In the genomic region with DNA sequence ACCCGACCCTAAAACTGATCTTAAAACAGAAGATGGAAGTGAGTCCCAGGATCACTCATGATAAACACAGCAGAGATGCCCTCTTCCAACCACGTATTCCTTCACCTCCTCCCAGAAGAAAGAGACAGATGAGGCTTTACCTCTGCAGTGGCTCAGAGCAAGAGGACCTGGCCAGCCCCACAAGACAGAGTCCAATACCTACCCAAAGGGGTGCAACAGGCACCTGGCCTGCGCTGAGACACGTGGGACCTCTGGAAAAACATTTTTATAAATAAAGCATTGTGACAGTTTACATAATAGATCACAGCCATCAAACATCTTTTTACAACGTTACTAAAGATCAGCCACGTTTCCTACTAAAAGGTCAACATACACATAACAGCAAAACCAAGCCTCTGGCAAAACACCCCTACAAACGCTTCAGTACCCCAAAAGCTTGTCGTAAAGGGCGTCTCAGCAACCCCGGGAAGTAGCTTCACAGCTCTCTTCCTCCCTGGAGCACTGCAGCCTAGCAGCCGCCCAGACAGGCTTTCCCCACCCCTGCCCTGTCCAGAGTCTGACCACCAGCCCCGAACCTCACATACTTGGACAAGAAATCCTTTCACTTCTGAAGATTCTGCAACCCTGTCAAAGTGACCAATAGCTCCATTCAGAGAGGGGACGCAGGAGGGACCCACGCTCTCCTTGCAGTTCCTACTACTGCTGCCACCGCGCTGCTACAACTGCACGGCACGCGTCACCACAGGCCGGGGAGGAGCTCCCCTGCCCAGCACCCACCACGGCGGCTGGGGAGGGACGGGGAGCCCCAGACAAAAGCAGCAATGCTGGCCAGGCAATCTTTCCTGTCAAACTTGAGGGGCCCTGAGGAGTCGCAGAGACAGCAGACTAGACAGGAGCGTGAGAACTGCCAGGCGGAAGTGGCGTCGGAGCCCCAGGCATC, we compare ENCODE assay signal across 10 cellular contexts. TPM values are rescaled to one million over a fixed set of nuclear protein-coding genes. Genes with fewer than 3 reads are reported as not detected.
A peak's percentile ranks its signal among the peaks of the same experiment; 100 is the strongest.
DNase-seq lines count a peak whose midpoint lies in the region; ATAC-seq and TF ChIP-seq lines count a peak whose summit lies in the region.
"Had no signal": no experiment of that assay in that cellular context is flagged by ENCODE, and none has a peak within 500 bp of the region (broad histone marks: within the 10 kb centered on the region; RNA-seq: fewer than 3 reads in every experiment).

No MANE protein-coding gene starts in this region.

- TF ChIP-seq EP300 in tibial nerve (IDR thresholded peaks at IDR 0.05), result peak in 1 of 2 donors; percentile 8

- no peaks in the 10 kb centered on the region; the same call in 1 of the 2 replicates for H4K20me1 ChIP-seq in HCT116 (ENCODE audit: insufficient read depth)

- BruUV-seq in HCT116 (replicated peaks; lab: Mats Ljungman, UMichigan), result TSS peak; percentile 72

- H3K27me3 ChIP-seq in ACC112 (ENCODE audit: insufficient read depth, low read length), result no peaks in the 10 kb centered on the region
- H3K27me3 ChIP-seq in HCT116 (ENCODE audit: insufficient read depth, low read length), result no peaks in the 10 kb centered on the region
- H3K27me3 ChIP-seq in muscle layer of duodenum (ENCODE audit: low read depth, low read length), result no peaks in the 10 kb centered on the region
- no peaks in the 10 kb centered on the region for H3K27me3 ChIP-seq in tibial nerve
- H3K27me3 ChIP-seq: cardiac muscle cell, SJCRH30 had no signal

- POLR2A ChIA-PET in HCT116 (lab: Charles Lee), result no interaction called here

- H3K4me3 ChIP-seq in ACC112 (ENCODE audit: low read depth, low read length) (peak overlapping the region; percentile 71; the same call in 1 of the 2 replicates), HCT116 (replicated peaks in 1 of 2; ENCODE audit: low read depth in 1 of 2, low read length in 2 of 2) (no peak overlapping the region), astrocyte of the cerebellum (ENCODE audit: low read depth, low read length) (peak overlapping the region; percentile 39), muscle layer of duodenum (ENCODE audit: low read depth in 1 of 2, low read length in 2 of 2) (peak overlapping the region; percentile 50 to 61), tibial nerve (peak overlapping the region in 2 of 4 donors; percentile 2 to 51)
- H3K4me3 ChIP-seq: SJCRH30 had no signal

- RAD21 ChIA-PET in HCT116 (lab: Charles Lee; ENCODE audit: low non-redundant PET in 1 of 2, low total read pairs in 2 of 2, uncharacterized antibody in 2 of 2, unreplicated experiment in 2 of 2), result no interaction called here

- TF ChIP-seq CTCF in HCT116 (IDR thresholded peaks at IDR 0.05 in 2 of 3, conservative IDR thresholded peaks at IDR 0.05 in 1 of 3; ENCODE audit: borderline replicate concordance in 1 of 3, insufficient read depth in 1 of 3, low read depth in 2 of 3, low read length in 2 of 3) (no peak), astrocyte of the cerebellum (IDR thresholded peaks at IDR 0.05; ENCODE audit: low read depth, low read length, missing control alignments) (no peak), tibial nerve (IDR thresholded peaks at IDR 0.05) (no peak)

- WGBS in tibial nerve, 2 donors, result 57 to 62% methylated on average over 20 to 22 of the region's 28 CpGs

- CTCF ChIA-PET in HCT116 (lab: Charles Lee), result no interaction called here

- DNase-seq in HCT116 (ENCODE audit: low read depth, low spot score), result no peak
- no peak for DNase-seq in astrocyte of the cerebellum (ENCODE audit: low read depth)
- no peak for DNase-seq in 8988T
- no peak for DNase-seq in stimulated activated CD4-positive, alpha-beta T cell treated with anti-CD3 and anti-CD28 coated beads, Interleukin-15, amount 100 ng/mL, for 24 hours
- DNase-seq in tibial nerve (ENCODE audit: low spot score in 2 of 2), result no peak
- DNase-seq: SJCRH30 had no signal

- intact Hi-C loops in HCT116 (cut with micrococcal nuclease), result no loop called here

- H3K4me1 ChIP-seq in ACC112 (ENCODE audit: control insufficient read depth, insufficient read depth, low read length, unreplicated experiment) (peaks cover 13% of the 10 kb centered on the region), HCT116 (ENCODE audit: control insufficient read depth in 1 of 2, insufficient read depth in 2 of 2, low read length in 2 of 2) (peaks cover 12 to 24% of the 10 kb centered on the region in 2 experiments), muscle layer of duodenum (ENCODE audit: control insufficient read depth in 1 of 2, insufficient read depth in 2 of 2, low read length in 2 of 2) (peaks cover 8 to 33% of the 10 kb centered on the region in 2 donors), tibial nerve (peaks cover 0 to 48% (median 28%) of the 10 kb centered on the region in 4 donors)
- H3K4me1 ChIP-seq: SJCRH30 had no signal

- H3K27ac ChIP-seq in ACC112 (ENCODE audit: low read depth, low read length) (no peak overlapping the region), HCT116 (ENCODE audit: low read depth, low read length) (no peak overlapping the region; the same call in 1 of the 2 replicates), muscle layer of duodenum (ENCODE audit: low read length) (no peak overlapping the region), tibial nerve (peak overlapping the region in 2 of 4 donors; percentile 55 to 63)
- H3K27ac ChIP-seq: cardiac muscle cell, SJCRH30 had no signal

- no peak overlapping the region for H2AFZ ChIP-seq in ACC112 (ENCODE audit: low read length, unreplicated experiment)
- no peak overlapping the region for H2AFZ ChIP-seq in HCT116 (ENCODE audit: low read depth, low read length, poor library complexity, severe bottlenecking)

- H3K36me3 ChIP-seq in ACC112 (ENCODE audit: insufficient read depth, low read length) (no peaks in the 10 kb centered on the region), HCT116 (ENCODE audit: control insufficient read depth in 1 of 2, insufficient read depth in 2 of 2, low read length in 2 of 2) (peaks cover 0 to 9% of the 10 kb centered on the region in 2 experiments; a peak in 2 of 4 replicates), muscle layer of duodenum (ENCODE audit: control insufficient read depth in 1 of 2, insufficient read depth in 2 of 2, low read length in 2 of 2) (peaks cover 0 to 5% of the 10 kb centered on the region in 2 donors), tibial nerve (no peaks in the 10 kb centered on the region)
- H3K36me3 ChIP-seq: cardiac muscle cell, SJCRH30 had no signal

- TF ChIP-seq POLR2A in HCT116 (IDR thresholded peaks at IDR 0.05; ENCODE audit: borderline replicate concordance, extremely low read depth, insufficient read depth, insufficient read length), result no peak
- TF ChIP-seq POLR2A in tibial nerve (IDR thresholded peaks at IDR 0.05), result no peak

- H3K9me3 ChIP-seq in HCT116 (ENCODE audit: control insufficient read depth in 1 of 2, insufficient read depth in 1 of 2, low read depth in 1 of 2, low read length in 2 of 2) (no peaks in the 10 kb centered on the region), muscle layer of duodenum (ENCODE audit: control insufficient read depth in 1 of 2, low read length in 2 of 2) (no peaks in the 10 kb centered on the region), tibial nerve (no peaks in the 10 kb centered on the region)
- H3K9me3 ChIP-seq: SJCRH30 had no signal

- H3K9me2 ChIP-seq in HCT116 (ENCODE audit: insufficient read depth), result no peaks in the 10 kb centered on the region

- H3K4me2 ChIP-seq in HCT116 (ENCODE audit: low read length), result peak overlapping the region; percentile 67; the same call in 1 of the 2 replicates

- H3K79me2 ChIP-seq in ACC112 (ENCODE audit: control insufficient read depth, insufficient read depth, low read length, unreplicated experiment) (peaks cover 35% of the 10 kb centered on the region), HCT116 (ENCODE audit: insufficient read depth, low read length) (peaks cover 57% of the 10 kb centered on the region)

- TF ChIP-seq RAD21 in HCT116 (IDR thresholded peaks at IDR 0.05; ENCODE audit: low read depth), result no peak

- ATAC-seq in HCT116 (no peak), GM19467 (IDR thresholded peaks at IDR 0.05; ENCODE audit: unreplicated experiment) (no peak)

- no peak overlapping the region for H3K9ac ChIP-seq in HCT116 (ENCODE audit: low read length)

- in situ Hi-C loops in astrocyte of the cerebellum (cut with HindIII; ENCODE audit: low sequenced_read_pairs), result no loop called here

TF ChIP-seq in HCT116, 20 proteins besides CTCF, POLR2A, EP300 and RAD21:
- TF ChIP-seq TCF7L2 (IDR thresholded peaks at IDR 0.05; ENCODE audit: borderline replicate concordance, extremely low read depth, insufficient read depth, insufficient read length) (no peak), EZH2 (IDR thresholded peaks at IDR 0.05) (no peak), JUND (IDR thresholded peaks at IDR 0.05) (no peak), SP1 (IDR thresholded peaks at IDR 0.05; ENCODE audit: low read depth) (no peak), ELF1 (IDR thresholded peaks at IDR 0.05; ENCODE audit: borderline replicate concordance, low read depth) (no peak), SRF (IDR thresholded peaks at IDR 0.05; ENCODE audit: low read depth) (no peak), CBX3 (IDR thresholded peaks at IDR 0.05; ENCODE audit: low read depth) (no peak), YY1 (IDR thresholded peaks at IDR 0.05; ENCODE audit: extremely low read depth, insufficient replicate concordance, low read depth, low read length) (no peak)

RNA-seq across cellular contexts. Expression of a gene that starts 2.8 kb away (rescaled TPM):
- 26.8 TPM for total RNA-seq in HCT116 (2021; ENCODE audit: unreplicated experiment)
- 16.1 and 18.1 TPM in 2 replicates for polyA plus RNA-seq in HCT116 (2012)
- total RNA-seq in tibial nerve, result 10 to 100 TPM; 11.2 to 50.4 (median 14.8) TPM

RNA-seq across cellular contexts. Expression of a gene that starts 59.3 kb away (rescaled TPM):
- 51.3 TPM for total RNA-seq in HCT116 (2021; ENCODE audit: unreplicated experiment)
- polyA plus RNA-seq in HCT116 (2012), result 37.7 and 38.4 TPM in 2 replicates
- total RNA-seq in tibial nerve, result 10 to 100 TPM; 23.8 to 32.6 (median 28.5) TPM

Comparison
In these comparisons a context has a peak if more than half of its experiments do, and no peak if none do; other contexts are left out.
1. H3K4me3 ChIP-seq: peak in ACC112 (single experiment), astrocyte of the cerebellum (single experiment) and muscle layer of duodenum (2 of 2); none in HCT116 (0 of 2).